ENCODE assay signal across 10 cellular contexts in the genomic region with DNA sequence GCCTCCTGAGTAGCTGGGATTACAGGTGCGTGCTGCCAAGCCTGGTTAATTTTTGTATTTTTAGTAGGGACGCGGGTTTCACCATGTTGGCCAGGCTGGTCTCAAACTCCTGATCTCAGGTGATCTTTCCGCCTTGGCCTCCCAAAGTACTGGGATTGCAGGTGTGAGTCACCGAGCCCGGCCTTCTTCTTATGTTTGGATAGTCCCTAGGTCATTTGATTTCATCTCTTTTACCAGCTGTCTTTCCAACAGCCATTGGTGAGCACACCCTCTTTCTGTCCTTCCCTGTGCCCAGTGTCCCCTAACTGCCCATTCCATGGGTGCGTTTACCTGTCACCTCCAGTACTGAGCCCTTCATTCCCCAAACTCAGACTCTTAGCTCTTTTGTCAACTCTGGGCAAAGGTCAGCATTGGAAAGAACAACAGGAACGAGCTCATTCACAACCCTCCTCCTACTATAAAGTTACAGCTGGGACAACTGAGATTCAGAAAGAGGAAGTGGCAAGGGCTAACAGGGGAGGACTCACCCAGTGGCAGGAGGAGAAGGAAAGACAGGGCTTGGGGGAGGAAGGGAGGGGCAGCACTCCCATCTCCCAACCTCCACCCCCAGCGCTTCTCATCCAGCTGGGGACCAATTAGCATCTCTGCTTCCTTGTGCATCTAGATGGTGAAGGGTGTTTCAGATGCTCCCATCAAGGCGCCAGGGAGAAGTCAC. TPM values are rescaled to one million over a fixed set of nuclear protein-coding genes. Genes with fewer than 3 reads are reported as not detected.
DNase-seq lines count a peak whose midpoint lies in the region; ATAC-seq, FAIRE-seq and TF ChIP-seq lines count a peak whose summit lies in the region.
"Had no signal": no experiment of that assay in that cellular context is flagged by ENCODE, and none has a peak within 500 bp of the region (broad histone marks: within the 10 kb centered on the region; RNA-seq: fewer than 3 reads in every experiment).

No MANE protein-coding gene starts in this region.

- DNase-seq in NOMO-1 treated with dmso at 0.1 percent for 144 hours (lab: John Stamatoyannopoulos, UW; ENCODE audit: unreplicated experiment), result peak; percentile 97
- DNase-seq in heart right ventricle, result no peak
- peak; percentile 63 for DNase-seq in small intestine
- no peak for DNase-seq in DMS79 treated with DMSO at 0.1 percent for 48 hours (lab: John Stamatoyannopoulos, UW)
- no peak for DNase-seq in stimulated activated naive CD8-positive, alpha-beta T cell treated with anti-CD3 and anti-CD28 coated beads, Interleukin-15, Interleukin-2, amounts not matched to agents 100 U/mL and 50 U/mL, for 24 hours
- DNase-seq: NCI-H1436 treated with DMSO at 0.1 percent for 48 hours, T1000 had no signal

- ATAC-seq in GM19463 (IDR thresholded peaks at IDR 0.05; ENCODE audit: unreplicated experiment) (peak; percentile 54), heart right ventricle (peak in 6 of 8 donors; percentile 44 to 69 (median 64)), GM18511 (IDR thresholded peaks at IDR 0.05; ENCODE audit: unreplicated experiment) (no peak)
- no peak for ATAC-seq in stimulated activated naive CD8-positive, alpha-beta T cell treated with anti-CD3 and anti-CD28 coated beads, Interleukin-15, Interleukin-2, amounts not matched to agents 100 U/mL and 50 U/mL, for 24 hours

- WGBS in heart right ventricle, 2 donors, result 91 to 92% methylated on average over 10 of the region's 10 CpGs
- WGBS in small intestine, 3 donors, result 59 to 76% (median 67%) methylated on average over 10 of the region's 10 CpGs

- intact Hi-C loops in heart right ventricle (cut with DNase I), result no loop called here

- H3K27ac ChIP-seq in heart right ventricle (peak overlapping the region in 2 of 10 donors; percentile 22 to 70), small intestine (ENCODE audit: low read depth in 1 of 2, low read length in 1 of 2) (peak overlapping the region in 1 of 2 donors; percentile 59)

- H3K4me3 ChIP-seq in heart right ventricle, result no peak overlapping the region
- no peak overlapping the region for H3K4me3 ChIP-seq in small intestine (ENCODE audit: low read depth in 1 of 2, low read length in 2 of 2)
- H3K4me3 ChIP-seq: coronary artery had no signal

- H3K36me3 ChIP-seq in heart right ventricle (no peaks in the 10 kb centered on the region), small intestine (ENCODE audit: control insufficient read depth in 2 of 2, insufficient read depth in 2 of 2, low read length in 2 of 2) (no peaks in the 10 kb centered on the region)

- H3K9me3 ChIP-seq in heart right ventricle, result no peaks in the 10 kb centered on the region
- H3K9me3 ChIP-seq in small intestine (ENCODE audit: control insufficient read depth, low read depth), result no peaks in the 10 kb centered on the region

- no peak for TF ChIP-seq CTCF in heart right ventricle (IDR thresholded peaks at IDR 0.05)

- no peak for FAIRE-seq in small intestine (lab: Jason Lieb, UNC)

- H3K4me1 ChIP-seq in heart right ventricle (peaks cover 0 to 20% (median 0%) of the 10 kb centered on the region in 9 donors), small intestine (ENCODE audit: control insufficient read depth in 2 of 2, insufficient read depth in 1 of 2, low read depth in 1 of 2, low read length in 1 of 2) (no peaks in the 10 kb centered on the region)

- no peaks in the 10 kb centered on the region for H3K27me3 ChIP-seq in heart right ventricle
- no peaks in the 10 kb centered on the region for H3K27me3 ChIP-seq in small intestine (ENCODE audit: control insufficient read depth in 2 of 2, insufficient read depth in 2 of 2, low read length in 2 of 2)

RNA-seq across cellular contexts. Expression of a gene that starts 5.6 kb away (rescaled TPM):
- 1 to 10 TPM in 3 of 10 donors, under 1 TPM in 7; 0.24 to 1.3 (median 0.65) TPM for total RNA-seq in heart right ventricle
- polyA plus RNA-seq in heart right ventricle, result 1 to 10 TPM in 1 of 2 donors, under 1 TPM in 1; 0.99 to 1.9 TPM
- polyA plus RNA-seq in small intestine, result under 1 TPM in 1 of 3 donors, not detected in 2; 0.72 TPM

RNA-seq across cellular contexts. Expression of a gene that starts 20.8 kb away (rescaled TPM):
- total RNA-seq in heart right ventricle, result 1 to 10 TPM in 4 of 10 donors, not detected in 6; 1.3 to 5.7 (median 1.4) TPM
- polyA plus RNA-seq in heart right ventricle (1 to 10 TPM in 1 of 2 donors, under 1 TPM in 1; 0.77 to 4.2 TPM), small intestine (1 to 10 TPM; 1.4 to 3.7 (median 3.6) TPM)

RNA-seq across cellular contexts. Expression of a gene that starts 45.1 kb away (rescaled TPM):
- total RNA-seq in heart right ventricle, result 100 to 1,000 TPM; 193 to 262 (median 207) TPM
- 10 to 100 TPM; 63.7 to 88.0 TPM for polyA plus RNA-seq in heart right ventricle
- polyA plus RNA-seq in small intestine, result 10 to 100 TPM; 47.4 to 59.2 (median 49.7) TPM

RNA-seq across cellular contexts. Expression of a gene that starts 57.6 kb away (rescaled TPM):
- 10 to 100 TPM in 2 of 10 donors, 1 to 10 TPM in 8; 5.8 to 11.4 (median 8.1) TPM for total RNA-seq in heart right ventricle
- polyA plus RNA-seq in heart right ventricle (10 to 100 TPM; 11.2 to 23.4 TPM), small intestine (10 to 100 TPM; 29.3 to 41.2 (median 32.4) TPM)

Comparison
In these comparisons a context has a peak if more than half of its experiments do, and no peak if none do; other contexts are left out.
1. ATAC-seq: peak in GM19463 (single experiment) and heart right ventricle (6 of 8); none in GM18511 (single experiment) and stimulated activated naive CD8-positive, alpha-beta T cell treated with anti-CD3 and anti-CD28 coated beads, Interleukin-15, Interleukin-2, amounts not matched to agents 100 U/mL and 50 U/mL, for 24 hours (single experiment).
2. DNase-seq: peak in NOMO-1 treated with dmso at 0.1 percent for 144 hours (single experiment) and small intestine (single experiment); none in heart right ventricle (0 of 2), DMS79 treated with DMSO at 0.1 percent for 48 hours (single experiment) and stimulated activated naive CD8-positive, alpha-beta T cell treated with anti-CD3 and anti-CD28 coated beads, Interleukin-15, Interleukin-2, amounts not matched to agents 100 U/mL and 50 U/mL, for 24 hours (single experiment).